In genomic region chr5:96662725-96663513, GRCh38 we compare ENCODE assay signal across 8 cellular contexts. TPM values are rescaled to one million over a fixed set of nuclear protein-coding genes. Genes with fewer than 3 reads are reported as not detected.
DNase-seq lines count a peak whose midpoint lies in the region; ATAC-seq and TF ChIP-seq lines count a peak whose summit lies in the region.

No MANE protein-coding gene starts in this region.

- no peaks in the 10 kb centered on the region for H3K9me3 ChIP-seq in Peyer's patch

- H3K27ac Mint-ChIP-seq in nephron progenitor cell = no peak overlapping the region
- peak overlapping the region; percentile 95 to 97 for H3K27ac Mint-ChIP-seq in stimulated activated naive CD8-positive, alpha-beta T cell treated with anti-CD3 and anti-CD28 coated beads, Interleukin-15, amount 100 ng/mL, for 72 hours

- peak overlapping the region; percentile 92 to 99 (median 98) for H3K27ac ChIP-seq in Peyer's patch

- H3K4me1 ChIP-seq in Peyer's patch = peaks cover 0 to 43% (median 1%) of the 10 kb centered on the region in 4 donors

- ATAC-seq in GM21528 (IDR thresholded peaks at IDR 0.05; ENCODE audit: low FRiP score, unreplicated experiment) = peak; percentile 78
- ATAC-seq in stimulated activated naive CD8-positive, alpha-beta T cell treated with anti-CD3 and anti-CD28 coated beads, Interleukin-15, amount 100 ng/mL, for 72 hours = peak; percentile 81

- H3K27me3 ChIP-seq in Peyer's patch = no peaks in the 10 kb centered on the region

- TF ChIP-seq CTCF in Peyer's patch (IDR thresholded peaks at IDR 0.05) (no peak), fibroblast of pulmonary artery (IDR thresholded peaks at IDR 0.05; ENCODE audit: low read length, missing control alignments) (no peak), nephron progenitor cell (IDR thresholded peaks at IDR 0.05) (no peak)

- DNase-seq in DMS53 (lab: John Stamatoyannopoulos, UW) (peak; percentile 93), HuH-7.5 (ENCODE audit: low spot score) (peak; percentile 81), Peyer's patch (peak; percentile 89 to 98 (median 97)), fibroblast of pulmonary artery (ENCODE audit: low read depth) (peak; percentile 89), nephron progenitor cell (peak; percentile 78)
- peak; percentile 81 for DNase-seq in activated effector memory CD4-positive, alpha-beta T cell treated with Interleukin-2 at 50 U/mL for 16 hours
- peak; percentile 81 to 85 for DNase-seq in stimulated activated naive CD8-positive, alpha-beta T cell treated with anti-CD3 and anti-CD28 coated beads, Interleukin-15, amount 100 ng/mL, for 72 hours

- H3K36me3 Mint-ChIP-seq in nephron progenitor cell (ENCODE audit: low read depth) = no peaks in the 10 kb centered on the region

- no peaks in the 10 kb centered on the region for H3K9me3 Mint-ChIP-seq in nephron progenitor cell
- H3K9me3 Mint-ChIP-seq in stimulated activated naive CD8-positive, alpha-beta T cell treated with anti-CD3 and anti-CD28 coated beads, Interleukin-15, amount 100 ng/mL, for 72 hours = no peaks in the 10 kb centered on the region

- H3K4me3 ChIP-seq in Peyer's patch (peak overlapping the region; percentile 61 to 93 (median 90)), fibroblast of pulmonary artery (replicated peaks; ENCODE audit: low read depth, low read length) (peak overlapping the region; percentile 83)

- H3K27me3 Mint-ChIP-seq in nephron progenitor cell (ENCODE audit: low read depth, poor library complexity) = peaks cover 38% of the 10 kb centered on the region
- peaks cover 10% of the 10 kb centered on the region for H3K27me3 Mint-ChIP-seq in stimulated activated naive CD8-positive, alpha-beta T cell treated with anti-CD3 and anti-CD28 coated beads, Interleukin-15, amount 100 ng/mL, for 72 hours

- peak; percentile 82 to 90 for TF ChIP-seq POLR2A in Peyer's patch (IDR thresholded peaks at IDR 0.05)

- H3K4me1 Mint-ChIP-seq in nephron progenitor cell = peaks cover 24% of the 10 kb centered on the region
- peaks cover 40% of the 10 kb centered on the region for H3K4me1 Mint-ChIP-seq in stimulated activated naive CD8-positive, alpha-beta T cell treated with anti-CD3 and anti-CD28 coated beads, Interleukin-15, amount 100 ng/mL, for 72 hours

- H3K4me3 Mint-ChIP-seq in nephron progenitor cell = peak overlapping the region; percentile 93
- H3K4me3 Mint-ChIP-seq in stimulated activated naive CD8-positive, alpha-beta T cell treated with anti-CD3 and anti-CD28 coated beads, Interleukin-15, amount 100 ng/mL, for 72 hours = peak overlapping the region; percentile 88 to 93

- no peaks in the 10 kb centered on the region for H3K36me3 ChIP-seq in Peyer's patch

RNA-seq across cellular contexts. Expression of gene CAST, which starts 0.7 kb away (rescaled TPM):
- 100 to 1,000 TPM; 268 to 396 (median 337) TPM for total RNA-seq in Peyer's patch

Comparison
In these comparisons a context has a peak if more than half of its experiments do, and no peak if none do; other contexts are left out.
1. Peak in every context shown above with its lines: DNase-seq, ATAC-seq, H3K4me3 ChIP-seq and H3K27ac ChIP-seq.